ENCODE assay signal across 1 cellular context in the genomic region with DNA sequence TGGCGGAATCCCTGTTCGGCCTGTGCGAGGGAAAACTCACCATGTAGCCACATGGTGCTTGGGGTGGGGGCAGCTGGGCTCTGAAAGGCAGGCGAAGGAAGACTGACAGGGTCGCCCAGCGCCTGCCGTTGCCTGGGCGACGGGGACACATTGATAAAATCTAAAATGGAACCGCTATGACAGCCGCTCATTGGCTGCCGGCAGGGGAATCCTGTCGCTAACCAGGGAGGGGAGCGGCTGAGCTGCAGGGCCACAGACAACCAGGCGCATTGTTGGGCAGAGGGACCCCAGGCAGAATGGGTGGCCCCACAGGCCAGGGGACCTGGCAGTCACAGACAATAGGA.
TF ChIP-seq lines count a peak whose summit lies in the region.

No MANE protein-coding gene starts in this region.

TF ChIP-seq in GM23338, 12 proteins besides CTCF, POLR2A, EP300 and RAD21 (continued from another document):
- TF ChIP-seq, protein P1, sequence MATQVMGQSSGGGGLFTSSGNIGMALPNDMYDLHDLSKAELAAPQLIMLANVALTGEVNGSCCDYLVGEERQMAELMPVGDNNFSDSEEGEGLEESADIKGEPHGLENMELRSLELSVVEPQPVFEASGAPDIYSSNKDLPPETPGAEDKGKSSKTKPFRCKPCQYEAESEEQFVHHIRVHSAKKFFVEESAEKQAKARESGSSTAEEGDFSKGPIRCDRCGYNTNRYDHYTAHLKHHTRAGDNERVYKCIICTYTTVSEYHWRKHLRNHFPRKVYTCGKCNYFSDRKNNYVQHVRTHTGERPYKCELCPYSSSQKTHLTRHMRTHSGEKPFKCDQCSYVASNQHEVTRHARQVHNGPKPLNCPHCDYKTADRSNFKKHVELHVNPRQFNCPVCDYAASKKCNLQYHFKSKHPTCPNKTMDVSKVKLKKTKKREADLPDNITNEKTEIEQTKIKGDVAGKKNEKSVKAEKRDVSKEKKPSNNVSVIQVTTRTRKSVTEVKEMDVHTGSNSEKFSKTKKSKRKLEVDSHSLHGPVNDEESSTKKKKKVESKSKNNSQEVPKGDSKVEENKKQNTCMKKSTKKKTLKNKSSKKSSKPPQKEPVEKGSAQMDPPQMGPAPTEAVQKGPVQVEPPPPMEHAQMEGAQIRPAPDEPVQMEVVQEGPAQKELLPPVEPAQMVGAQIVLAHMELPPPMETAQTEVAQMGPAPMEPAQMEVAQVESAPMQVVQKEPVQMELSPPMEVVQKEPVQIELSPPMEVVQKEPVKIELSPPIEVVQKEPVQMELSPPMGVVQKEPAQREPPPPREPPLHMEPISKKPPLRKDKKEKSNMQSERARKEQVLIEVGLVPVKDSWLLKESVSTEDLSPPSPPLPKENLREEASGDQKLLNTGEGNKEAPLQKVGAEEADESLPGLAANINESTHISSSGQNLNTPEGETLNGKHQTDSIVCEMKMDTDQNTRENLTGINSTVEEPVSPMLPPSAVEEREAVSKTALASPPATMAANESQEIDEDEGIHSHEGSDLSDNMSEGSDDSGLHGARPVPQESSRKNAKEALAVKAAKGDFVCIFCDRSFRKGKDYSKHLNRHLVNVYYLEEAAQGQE (IDR thresholded peaks at IDR 0.05; ENCODE audit: unreplicated experiment) = no peak
- TF ChIP-seq STAT1 (IDR thresholded peaks at IDR 0.05; ENCODE audit: unreplicated experiment) = no peak
- TF ChIP-seq, protein P2, sequence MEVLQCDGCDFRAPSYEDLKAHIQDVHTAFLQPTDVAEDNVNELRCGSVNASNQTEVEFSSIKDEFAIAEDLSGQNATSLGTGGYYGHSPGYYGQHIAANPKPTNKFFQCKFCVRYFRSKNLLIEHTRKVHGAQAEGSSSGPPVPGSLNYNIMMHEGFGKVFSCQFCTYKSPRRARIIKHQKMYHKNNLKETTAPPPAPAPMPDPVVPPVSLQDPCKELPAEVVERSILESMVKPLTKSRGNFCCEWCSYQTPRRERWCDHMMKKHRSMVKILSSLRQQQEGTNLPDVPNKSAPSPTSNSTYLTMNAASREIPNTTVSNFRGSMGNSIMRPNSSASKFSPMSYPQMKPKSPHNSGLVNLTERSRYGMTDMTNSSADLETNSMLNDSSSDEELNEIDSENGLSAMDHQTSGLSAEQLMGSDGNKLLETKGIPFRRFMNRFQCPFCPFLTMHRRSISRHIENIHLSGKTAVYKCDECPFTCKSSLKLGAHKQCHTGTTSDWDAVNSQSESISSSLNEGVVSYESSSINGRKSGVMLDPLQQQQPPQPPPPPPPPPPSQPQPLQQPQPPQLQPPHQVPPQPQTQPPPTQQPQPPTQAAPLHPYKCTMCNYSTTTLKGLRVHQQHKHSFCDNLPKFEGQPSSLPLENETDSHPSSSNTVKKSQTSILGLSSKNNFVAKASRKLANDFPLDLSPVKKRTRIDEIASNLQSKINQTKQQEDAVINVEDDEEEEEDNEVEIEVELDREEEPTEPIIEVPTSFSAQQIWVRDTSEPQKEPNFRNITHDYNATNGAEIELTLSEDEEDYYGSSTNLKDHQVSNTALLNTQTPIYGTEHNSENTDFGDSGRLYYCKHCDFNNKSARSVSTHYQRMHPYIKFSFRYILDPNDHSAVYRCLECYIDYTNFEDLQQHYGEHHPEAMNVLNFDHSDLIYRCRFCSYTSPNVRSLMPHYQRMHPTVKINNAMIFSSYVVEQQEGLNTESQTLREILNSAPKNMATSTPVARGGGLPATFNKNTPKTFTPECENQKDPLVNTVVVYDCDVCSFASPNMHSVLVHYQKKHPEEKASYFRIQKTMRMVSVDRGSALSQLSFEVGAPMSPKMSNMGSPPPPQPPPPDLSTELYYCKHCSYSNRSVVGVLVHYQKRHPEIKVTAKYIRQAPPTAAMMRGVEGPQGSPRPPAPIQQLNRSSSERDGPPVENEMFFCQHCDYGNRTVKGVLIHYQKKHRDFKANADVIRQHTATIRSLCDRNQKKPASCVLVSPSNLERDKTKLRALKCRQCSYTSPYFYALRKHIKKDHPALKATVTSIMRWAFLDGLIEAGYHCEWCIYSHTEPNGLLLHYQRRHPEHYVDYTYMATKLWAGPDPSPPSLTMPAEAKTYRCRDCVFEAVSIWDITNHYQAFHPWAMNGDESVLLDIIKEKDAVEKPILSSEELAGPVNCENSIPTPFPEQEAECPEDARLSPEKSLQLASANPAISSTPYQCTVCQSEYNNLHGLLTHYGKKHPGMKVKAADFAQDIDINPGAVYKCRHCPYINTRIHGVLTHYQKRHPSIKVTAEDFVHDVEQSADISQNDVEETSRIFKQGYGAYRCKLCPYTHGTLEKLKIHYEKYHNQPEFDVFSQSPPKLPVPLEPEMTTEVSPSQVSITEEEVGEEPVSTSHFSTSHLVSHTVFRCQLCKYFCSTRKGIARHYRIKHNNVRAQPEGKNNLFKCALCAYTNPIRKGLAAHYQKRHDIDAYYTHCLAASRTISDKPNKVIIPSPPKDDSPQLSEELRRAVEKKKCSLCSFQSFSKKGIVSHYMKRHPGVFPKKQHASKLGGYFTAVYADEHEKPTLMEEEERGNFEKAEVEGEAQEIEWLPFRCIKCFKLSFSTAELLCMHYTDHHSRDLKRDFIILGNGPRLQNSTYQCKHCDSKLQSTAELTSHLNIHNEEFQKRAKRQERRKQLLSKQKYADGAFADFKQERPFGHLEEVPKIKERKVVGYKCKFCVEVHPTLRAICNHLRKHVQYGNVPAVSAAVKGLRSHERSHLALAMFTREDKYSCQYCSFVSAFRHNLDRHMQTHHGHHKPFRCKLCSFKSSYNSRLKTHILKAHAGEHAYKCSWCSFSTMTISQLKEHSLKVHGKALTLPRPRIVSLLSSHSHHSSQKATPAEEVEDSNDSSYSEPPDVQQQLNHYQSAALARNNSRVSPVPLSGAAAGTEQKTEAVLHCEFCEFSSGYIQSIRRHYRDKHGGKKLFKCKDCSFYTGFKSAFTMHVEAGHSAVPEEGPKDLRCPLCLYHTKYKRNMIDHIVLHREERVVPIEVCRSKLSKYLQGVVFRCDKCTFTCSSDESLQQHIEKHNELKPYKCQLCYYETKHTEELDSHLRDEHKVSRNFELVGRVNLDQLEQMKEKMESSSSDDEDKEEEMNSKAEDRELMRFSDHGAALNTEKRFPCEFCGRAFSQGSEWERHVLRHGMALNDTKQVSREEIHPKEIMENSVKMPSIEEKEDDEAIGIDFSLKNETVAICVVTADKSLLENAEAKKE (CRISPR knock-in tag; IDR thresholded peaks at IDR 0.05) = no peak
- TF ChIP-seq, protein P3, sequence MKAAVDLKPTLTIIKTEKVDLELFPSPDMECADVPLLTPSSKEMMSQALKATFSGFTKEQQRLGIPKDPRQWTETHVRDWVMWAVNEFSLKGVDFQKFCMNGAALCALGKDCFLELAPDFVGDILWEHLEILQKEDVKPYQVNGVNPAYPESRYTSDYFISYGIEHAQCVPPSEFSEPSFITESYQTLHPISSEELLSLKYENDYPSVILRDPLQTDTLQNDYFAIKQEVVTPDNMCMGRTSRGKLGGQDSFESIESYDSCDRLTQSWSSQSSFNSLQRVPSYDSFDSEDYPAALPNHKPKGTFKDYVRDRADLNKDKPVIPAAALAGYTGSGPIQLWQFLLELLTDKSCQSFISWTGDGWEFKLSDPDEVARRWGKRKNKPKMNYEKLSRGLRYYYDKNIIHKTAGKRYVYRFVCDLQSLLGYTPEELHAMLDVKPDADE (IDR thresholded peaks at IDR 0.05) = no peak
- TF ChIP-seq JUNB (IDR thresholded peaks at IDR 0.05; ENCODE audit: unreplicated experiment) = no peak
TF ChIP-seq in GM23338: peak in this region for 0.
